17 cellular contexts compared by ENCODE assay signal in genomic region chr1:223848536-223848935, GRCh38. TPM values are rescaled to one million over a fixed set of nuclear protein-coding genes. Genes with fewer than 3 reads are reported as not detected.
DNase-seq lines count a peak whose midpoint lies in the region; ATAC-seq, FAIRE-seq and TF ChIP-seq lines count a peak whose summit lies in the region.
"Had no signal": no experiment of that assay in that cellular context is flagged by ENCODE, and none has a peak within 500 bp of the region (broad histone marks: within the 10 kb centered on the region; RNA-seq: fewer than 3 reads in every experiment).

No MANE protein-coding gene starts in this region.

- FAIRE-seq in urothelium cell line (lab: Jason Lieb, UNC), result peak; percentile 61
- FAIRE-seq: HTR-8/SVneo had no signal

- POLR2A ChIA-PET in WTC11 (lab: Charles Lee), result no interaction called here

- no peaks in the 10 kb centered on the region for H3K27me3 ChIP-seq in ascending aorta
- H3K27me3 ChIP-seq: BLaER1 had no signal

- intact Hi-C loops in ascending aorta (cut with DNase I), result loop anchor here (5.0 to 10.0 kb wide), 4 partner anchors 36 to 1034 kb away; partner anchors contain the start of genes CAPN2 and DISP1

- H3K4me1 Mint-ChIP-seq in T-helper 1 cell treated with Interleukin-12 subunit alpha and Interleukin-12 subunit beta and Interleukin-4 antibody, amounts not matched to agents 30 μg/mL and 1 μg/mL, for 36 hours (ENCODE audit: low read depth), result peaks cover 31% of the 10 kb centered on the region
- H3K4me1 Mint-ChIP-seq in WTC11 (peaks cover 15% of the 10 kb centered on the region), immature natural killer cell (peaks cover 26 to 29% of the 10 kb centered on the region in 2 donors)

- H3K4me1 ChIP-seq in ascending aorta, result peaks cover 0 to 7% of the 10 kb centered on the region in 2 donors

- CTCF ChIA-PET in WTC11 (lab: Charles Lee), result no interaction called here

- no peak for TF ChIP-seq CTCF in WTC11 (IDR thresholded peaks at IDR 0.05)
- TF ChIP-seq CTCF in ascending aorta (IDR thresholded peaks at IDR 0.05), result no peak

- H3K4me3 ChIP-seq in ascending aorta, result no peak overlapping the region
- H3K4me3 ChIP-seq: BLaER1, HAP-1 had no signal

- no peaks in the 10 kb centered on the region for H3K36me3 ChIP-seq in ascending aorta
- H3K36me3 ChIP-seq: BLaER1, HAP-1 had no signal

- ATAC-seq in WTC11 (no peak), SK-N-SH treated with all-trans-retinoic acid at 6 μM for 48 hours (no peak)
- ATAC-seq: CD8-positive, alpha-beta T cell had no signal

- H3K4me3 Mint-ChIP-seq in T-helper 1 cell treated with Interleukin-12 subunit alpha and Interleukin-12 subunit beta and Interleukin-4 antibody, amounts not matched to agents 30 μg/mL and 1 μg/mL, for 36 hours, result peak overlapping the region; percentile 12
- H3K4me3 Mint-ChIP-seq in WTC11 (no peak overlapping the region), immature natural killer cell (peak overlapping the region in 3 of 5 donors; percentile 3 to 33 (median 19))
- H3K4me3 Mint-ChIP-seq: CD14-positive monocyte; CD8-positive, alpha-beta T cell had no signal

- DNase-seq in T-helper 1 cell (no peak), WTC11 (ENCODE audit: low spot score) (no peak), immature natural killer cell (no peak), urothelium cell line (ENCODE audit: low spot score) (no peak), ascending aorta (ENCODE audit: low spot score in 2 of 2) (no peak), NCI-H187 (lab: John Stamatoyannopoulos, UW) (no peak)
- DNase-seq: Calu3; CD8-positive, alpha-beta T cell; GF-D8; IMR-90 had no signal

- peaks cover 4% of the 10 kb centered on the region for H3K36me3 Mint-ChIP-seq in T-helper 1 cell treated with Interleukin-12 subunit alpha and Interleukin-12 subunit beta and Interleukin-4 antibody, amounts not matched to agents 30 μg/mL and 1 μg/mL, for 36 hours (ENCODE audit: low read depth)
- H3K36me3 Mint-ChIP-seq in WTC11 (no peaks in the 10 kb centered on the region), immature natural killer cell (no peaks in the 10 kb centered on the region)
- H3K36me3 Mint-ChIP-seq: CD14-positive monocyte had no signal

- H3K9me3 Mint-ChIP-seq in T-helper 1 cell treated with Interleukin-12 subunit alpha and Interleukin-12 subunit beta and Interleukin-4 antibody, amounts not matched to agents 30 μg/mL and 1 μg/mL, for 36 hours, result peaks cover 6% of the 10 kb centered on the region
- H3K9me3 Mint-ChIP-seq in WTC11, result peaks cover 9% of the 10 kb centered on the region
- H3K9me3 Mint-ChIP-seq in immature natural killer cell, result no peaks in the 10 kb centered on the region
- H3K9me3 Mint-ChIP-seq: CD14-positive monocyte; CD8-positive, alpha-beta T cell had no signal

- no peak overlapping the region for H3K27ac ChIP-seq in ascending aorta
- H3K27ac ChIP-seq: 22Rv1, BLaER1 had no signal

- H3K9me3 ChIP-seq in ascending aorta, result no peaks in the 10 kb centered on the region
- H3K9me3 ChIP-seq: BLaER1, HAP-1 had no signal

- H3K27ac Mint-ChIP-seq in T-helper 1 cell treated with Interleukin-12 subunit alpha and Interleukin-12 subunit beta and Interleukin-4 antibody, amounts not matched to agents 30 μg/mL and 1 μg/mL, for 36 hours, result no peak overlapping the region
- H3K27ac Mint-ChIP-seq in WTC11 (no peak overlapping the region), immature natural killer cell (no peak overlapping the region)
- H3K27ac Mint-ChIP-seq: CD14-positive monocyte; CD8-positive, alpha-beta T cell had no signal

- no peaks in the 10 kb centered on the region for H3K27me3 Mint-ChIP-seq in T-helper 1 cell treated with Interleukin-12 subunit alpha and Interleukin-12 subunit beta and Interleukin-4 antibody, amounts not matched to agents 30 μg/mL and 1 μg/mL, for 36 hours (ENCODE audit: low read depth)
- 0 out of 2 replicates have a peak, but pooled peaks cover 2% of the 10 kb centered on the region for H3K27me3 Mint-ChIP-seq in WTC11 (ENCODE audit: low read depth)
- peaks cover 13 to 29% (median 17%) of the 10 kb centered on the region in 3 donors for H3K27me3 Mint-ChIP-seq in immature natural killer cell (ENCODE audit: low read depth in 3 of 3)

TF ChIP-seq in WTC11, 78 proteins besides CTCF, POLR2A, EP300 and RAD21:
- TF ChIP-seq, protein P1, sequence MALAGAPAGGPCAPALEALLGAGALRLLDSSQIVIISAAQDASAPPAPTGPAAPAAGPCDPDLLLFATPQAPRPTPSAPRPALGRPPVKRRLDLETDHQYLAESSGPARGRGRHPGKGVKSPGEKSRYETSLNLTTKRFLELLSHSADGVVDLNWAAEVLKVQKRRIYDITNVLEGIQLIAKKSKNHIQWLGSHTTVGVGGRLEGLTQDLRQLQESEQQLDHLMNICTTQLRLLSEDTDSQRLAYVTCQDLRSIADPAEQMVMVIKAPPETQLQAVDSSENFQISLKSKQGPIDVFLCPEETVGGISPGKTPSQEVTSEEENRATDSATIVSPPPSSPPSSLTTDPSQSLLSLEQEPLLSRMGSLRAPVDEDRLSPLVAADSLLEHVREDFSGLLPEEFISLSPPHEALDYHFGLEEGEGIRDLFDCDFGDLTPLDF (CRISPR knock-in tag; IDR thresholded peaks at IDR 0.05), result no peak
- TF ChIP-seq GTF2I (CRISPR knock-in tag; conservative IDR thresholded peaks at IDR 0.05), result 0 out of 2 replicates have a peak, but pooled peaks have one; percentile 25
TF ChIP-seq in WTC11: peak in this region for 1.

TF ChIP-seq in SK-N-SH treated with all-trans-retinoic acid at 6 μM for 48 hours, 23 proteins besides CTCF, POLR2A, EP300 and RAD21:
- TF ChIP-seq SNAI2 (CRISPR knock-in tag; IDR thresholded peaks at IDR 0.05) (no peak), TOX (CRISPR knock-in tag; IDR thresholded peaks at IDR 0.05; ENCODE audit: borderline replicate concordance) (no peak), GLIS3 (CRISPR knock-in tag; IDR thresholded peaks at IDR 0.05) (no peak), ESRRG (CRISPR knock-in tag; IDR thresholded peaks at IDR 0.05) (no peak), ZFP30 (CRISPR knock-in tag; IDR thresholded peaks at IDR 0.05) (no peak), ZFP3 (CRISPR knock-in tag; IDR thresholded peaks at IDR 0.05) (no peak)
- TF ChIP-seq, protein P2, sequence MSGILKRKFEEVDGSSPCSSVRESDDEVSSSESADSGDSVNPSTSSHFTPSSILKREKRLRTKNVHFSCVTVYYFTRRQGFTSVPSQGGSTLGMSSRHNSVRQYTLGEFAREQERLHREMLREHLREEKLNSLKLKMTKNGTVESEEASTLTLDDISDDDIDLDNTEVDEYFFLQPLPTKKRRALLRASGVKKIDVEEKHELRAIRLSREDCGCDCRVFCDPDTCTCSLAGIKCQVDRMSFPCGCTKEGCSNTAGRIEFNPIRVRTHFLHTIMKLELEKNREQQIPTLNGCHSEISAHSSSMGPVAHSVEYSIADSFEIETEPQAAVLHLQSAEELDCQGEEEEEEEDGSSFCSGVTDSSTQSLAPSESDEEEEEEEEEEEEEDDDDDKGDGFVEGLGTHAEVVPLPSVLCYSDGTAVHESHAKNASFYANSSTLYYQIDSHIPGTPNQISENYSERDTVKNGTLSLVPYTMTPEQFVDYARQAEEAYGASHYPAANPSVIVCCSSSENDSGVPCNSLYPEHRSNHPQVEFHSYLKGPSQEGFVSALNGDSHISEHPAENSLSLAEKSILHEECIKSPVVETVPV (CRISPR knock-in tag; IDR thresholded peaks at IDR 0.05), result no peak

RNA-seq across cellular contexts. Expression of gene TP53BP2, which starts 2.8 kb away (rescaled TPM):
- total RNA-seq in WTC11 (2021) (39.3 to 42.7 TPM (median 41.4 TPM) in 3 replicates), ascending aorta (162 TPM)
- polyA plus RNA-seq in immature natural killer cell, result 10 to 100 TPM in 1 of 3 donors, 1 to 10 TPM in 2; 3.5 to 16.7 (median 5.2) TPM
